Comparison of ENCODE assay signal across 13 cellular contexts in genomic region chr1:21852282-21853129, GRCh38. TPM values are rescaled to one million over a fixed set of nuclear protein-coding genes. Genes with fewer than 3 reads are reported as not detected.
DNase-seq lines count a peak whose midpoint lies in the region; ATAC-seq and TF ChIP-seq lines count a peak whose summit lies in the region.
"Had no signal": no experiment of that assay in that cellular context is flagged by ENCODE, and none has a peak within 500 bp of the region (broad histone marks: within the 10 kb centered on the region; RNA-seq: fewer than 3 reads in every experiment).

No MANE protein-coding gene starts in this region.

- TF ChIP-seq EP300 in stomach (IDR thresholded peaks at IDR 0.05) = no peak
- no peak for TF ChIP-seq EP300 in tibial nerve (IDR thresholded peaks at IDR 0.05)

- H3K9me3 ChIP-seq in mammary epithelial cell (replicated peaks; ENCODE audit: insufficient read depth, low read length) (no peaks in the 10 kb centered on the region), stomach (no peaks in the 10 kb centered on the region), tibial nerve (no peaks in the 10 kb centered on the region)
- H3K9me3 ChIP-seq: BLaER1 had no signal

- WGBS in mammary epithelial cell (ENCODE audit: low coverage, missing lambda C conversion rate) = 88% methylated on average over 4 of the region's 29 CpGs
- 91 to 92% (median 91%) methylated on average over 14 to 29 of the region's 29 CpGs for WGBS in stomach, 5 donors
- WGBS in tibial nerve, 2 donors = 69 to 83% methylated on average over 9 to 20 of the region's 29 CpGs

- dilution Hi-C loops in mammary epithelial cell (cut with HindIII; ENCODE audit: low sequenced_read_pairs) = loop anchor here (5.0 to 10.0 kb wide), 3 partner anchors 45 to 112 kb away; no protein-coding TSS in a partner anchor

- H3K27me3 ChIP-seq in mammary epithelial cell (ENCODE audit: insufficient read depth, low read length) (no peaks in the 10 kb centered on the region), stomach (no peaks in the 10 kb centered on the region), tibial nerve (no peaks in the 10 kb centered on the region)
- H3K27me3 ChIP-seq: BLaER1 had no signal

- no peaks in the 10 kb centered on the region for H3K79me2 ChIP-seq in mammary epithelial cell (ENCODE audit: insufficient read depth, low read length)

- intact Hi-C loops in mammary epithelial cell (cut with micrococcal nuclease) (no loop called here), stomach (cut with DNase I; ENCODE audit: low total_unique reads) (no loop called here)

- no peak for TF ChIP-seq POLR2A in stomach (IDR thresholded peaks at IDR 0.05)
- TF ChIP-seq POLR2A in tibial nerve (IDR thresholded peaks at IDR 0.05) = no peak

- no peaks in the 10 kb centered on the region for H3K9me3 Mint-ChIP-seq in activated CD8-positive, alpha-beta T cell treated with anti-CD3 and anti-CD28 coated beads, Interleukin-2, amount 10 ng/mL, durations not matched to agents 7 days and 5 days (ENCODE audit: insufficient read depth)
- H3K9me3 Mint-ChIP-seq in osteocyte (ENCODE audit: unreplicated experiment) = no peaks in the 10 kb centered on the region

- no peaks in the 10 kb centered on the region for H3K36me3 Mint-ChIP-seq in activated CD8-positive, alpha-beta T cell treated with anti-CD3 and anti-CD28 coated beads, Interleukin-2, amount 10 ng/mL, durations not matched to agents 7 days and 5 days (ENCODE audit: low read depth)
- peaks cover 26% of the 10 kb centered on the region for H3K36me3 Mint-ChIP-seq in osteocyte (ENCODE audit: unreplicated experiment)

- H3K9ac ChIP-seq in mammary epithelial cell (ENCODE audit: insufficient read depth, low read length) = no peak overlapping the region
- H3K9ac ChIP-seq: BLaER1 had no signal

- no peak for TF ChIP-seq CTCF in GM12865 (IDR thresholded peaks at IDR 0.05; ENCODE audit: insufficient read depth, low read depth, low read length, missing control alignments)
- no peak for TF ChIP-seq CTCF in mammary epithelial cell (conservative IDR thresholded peaks at IDR 0.05 in 1 of 2, IDR thresholded peaks at IDR 0.05 in 1 of 2; ENCODE audit: extremely low read depth in 1 of 2, insufficient read depth in 1 of 2, low read depth in 1 of 2, low read length in 2 of 2)
- no peak for TF ChIP-seq CTCF in stomach (IDR thresholded peaks at IDR 0.05)
- TF ChIP-seq CTCF in osteocyte (IDR thresholded peaks at IDR 0.05) = no peak
- no peak for TF ChIP-seq CTCF in tibial nerve (IDR thresholded peaks at IDR 0.05)

- peak; percentile 63 for ATAC-seq in GM19351 (IDR thresholded peaks at IDR 0.05; ENCODE audit: unreplicated experiment)
- no peak for ATAC-seq in activated CD8-positive, alpha-beta T cell treated with anti-CD3 and anti-CD28 coated beads, Interleukin-2, amount 10 ng/mL, durations not matched to agents 7 days and 5 days

- H3K27ac ChIP-seq in mammary epithelial cell (ENCODE audit: insufficient read depth, low read depth, low read length) (no peak overlapping the region), stomach (peak overlapping the region in 2 of 5 donors; percentile 19 to 24), tibial nerve (peak overlapping the region in 1 of 4 donors; percentile 9)
- H3K27ac ChIP-seq: BLaER1 had no signal

- H3K4me3 ChIP-seq in GM12865 (ENCODE audit: low read depth, low read length) (no peak overlapping the region), mammary epithelial cell (replicated peaks in 1 of 3; ENCODE audit: insufficient read depth in 1 of 3, low read depth in 2 of 3, low read length in 3 of 3) (no peak overlapping the region), stomach (no peak overlapping the region), tibial nerve (no peak overlapping the region)
- H3K4me3 ChIP-seq in Jurkat, Clone E6-1 (ENCODE audit: low read length) = no peak overlapping the region
- H3K4me3 ChIP-seq: BLaER1 had no signal

- H3K4me1 Mint-ChIP-seq in activated CD8-positive, alpha-beta T cell treated with anti-CD3 and anti-CD28 coated beads, Interleukin-2, amount 10 ng/mL, durations not matched to agents 7 days and 5 days (ENCODE audit: low read depth) = peaks cover 7% of the 10 kb centered on the region
- H3K4me1 Mint-ChIP-seq in osteocyte (ENCODE audit: unreplicated experiment) = peaks cover 4% of the 10 kb centered on the region

- CTCF ChIA-PET in activated CD8-positive, alpha-beta T cell treated with anti-CD3 and anti-CD28 coated beads, Interleukin-2, amount 10 ng/mL, durations not matched to agents 7 days and 5 days (lab: Charles Lee) = no interaction called here
- CTCF ChIA-PET in mammary epithelial cell (lab: Charles Lee; ENCODE audit: low non-redundant PET) = no interaction called here

- no peak overlapping the region for H3K4me3 Mint-ChIP-seq in activated CD8-positive, alpha-beta T cell treated with anti-CD3 and anti-CD28 coated beads, Interleukin-2, amount 10 ng/mL, durations not matched to agents 7 days and 5 days
- no peak overlapping the region for H3K4me3 Mint-ChIP-seq in osteocyte (ENCODE audit: unreplicated experiment)

- H4K20me1 ChIP-seq in mammary epithelial cell (ENCODE audit: insufficient read depth, low read length) = no peaks in the 10 kb centered on the region
- H4K20me1 ChIP-seq: BLaER1 had no signal

- in situ Hi-C loops in mammary epithelial cell (cut with MboI; ENCODE audit: low sequenced_read_pairs in 2 of 2) = loop anchor here in 1 of 2 donors (25.0 kb wide), 1 partner anchor 110 kb away; no protein-coding TSS in a partner anchor

- POLR2A ChIA-PET in activated CD8-positive, alpha-beta T cell treated with anti-CD3 and anti-CD28 coated beads, Interleukin-2, amount 10 ng/mL, durations not matched to agents 7 days and 5 days (lab: Charles Lee) = no interaction called here

- H3K36me3 ChIP-seq in mammary epithelial cell (ENCODE audit: insufficient read depth, low read length) (peaks cover 18% of the 10 kb centered on the region), stomach (peaks cover 95 to 100% (median 100%) of the 10 kb centered on the region in 4 donors), tibial nerve (peaks cover 8 to 100% (median 29%) of the 10 kb centered on the region in 3 donors)

- no peak overlapping the region for H3K4me2 ChIP-seq in mammary epithelial cell (ENCODE audit: insufficient read depth, low read depth, low read length)
- H3K4me2 ChIP-seq: BLaER1 had no signal

- peak overlapping the region; percentile 66 for H3K27ac Mint-ChIP-seq in activated CD8-positive, alpha-beta T cell treated with anti-CD3 and anti-CD28 coated beads, Interleukin-2, amount 10 ng/mL, durations not matched to agents 7 days and 5 days
- H3K27ac Mint-ChIP-seq in osteocyte (ENCODE audit: unreplicated experiment) = no peak overlapping the region

- H3K4me1 ChIP-seq in mammary epithelial cell (ENCODE audit: insufficient read depth, low read length) (peaks cover 23% of the 10 kb centered on the region), stomach (no peaks in the 10 kb centered on the region), tibial nerve (peaks cover 0 to 6% (median 0%) of the 10 kb centered on the region in 4 donors)
- H3K4me1 ChIP-seq: BLaER1 had no signal

- no TSS peak for BruUV-seq in mammary epithelial cell (replicated peaks; lab: Mats Ljungman, UMichigan)

- DNase-seq in GM12865 (ENCODE audit: low read depth) = peak; percentile 60
- peak; percentile 3 for DNase-seq in Jurkat, Clone E6-1 (ENCODE audit: low read depth, low spot score)
- DNase-seq in activated CD8-positive, alpha-beta T cell treated with anti-CD3 and anti-CD28 coated beads, Interleukin-2, amount 10 ng/mL, durations not matched to agents 7 days and 5 days = peak; percentile 27
- no peak for DNase-seq in mammary epithelial cell
- DNase-seq in stomach = no peak
- no peak for DNase-seq in osteocyte (ENCODE audit: extremely low spot score, unreplicated experiment)
- no peak for DNase-seq in tibial nerve (ENCODE audit: low spot score in 2 of 2)
- DNase-seq: activated CD4-positive, alpha-beta T cell treated with anti-CD3 and anti-CD28 coated beads for 1 hour; KBM-7; kidney; NCI-H226 had no signal

- no peaks in the 10 kb centered on the region for H3K27me3 Mint-ChIP-seq in activated CD8-positive, alpha-beta T cell treated with anti-CD3 and anti-CD28 coated beads, Interleukin-2, amount 10 ng/mL, durations not matched to agents 7 days and 5 days (ENCODE audit: low read depth)
- H3K27me3 Mint-ChIP-seq in osteocyte (ENCODE audit: unreplicated experiment) = no peaks in the 10 kb centered on the region

- no peak overlapping the region for H2AFZ ChIP-seq in mammary epithelial cell (ENCODE audit: low read depth, low read length)

RNA-seq across cellular contexts. Expression of gene LDLRAD2, which starts 40.4 kb away (rescaled TPM):
- 2.2 TPM for polyA plus RNA-seq in Jurkat, Clone E6-1 (2012; ENCODE audit: insufficient read depth, insufficient read length)
- total RNA-seq in activated CD8-positive, alpha-beta T cell treated with anti-CD3 and anti-CD28 coated beads, Interleukin-2, amount 10 ng/mL, durations not matched to agents 7 days and 5 days = not detected
- total RNA-seq in mammary epithelial cell = not detected
- not detected for polyA plus RNA-seq in mammary epithelial cell
- polyA minus RNA-seq in mammary epithelial cell = not detected
- total RNA-seq in stomach = 1 to 10 TPM in 1 of 5 donors, under 1 TPM in 1, not detected in 3; 0.72 to 2.3 TPM
- 1 to 10 TPM in 2 of 3 donors, under 1 TPM in 1; 0.76 to 2.6 (median 1.6) TPM for polyA plus RNA-seq in stomach
- not detected in 2 replicates for total RNA-seq in osteocyte
- total RNA-seq in tibial nerve = under 1 TPM in 1 of 4 donors, not detected in 3; 0.60 TPM

Comparison
In these comparisons a context has a peak if more than half of its experiments do, and no peak if none do; other contexts are left out.
1. DNase-seq: peak in GM12865 (single experiment), Jurkat, Clone E6-1 (single experiment) and activated CD8-positive, alpha-beta T cell treated with anti-CD3 and anti-CD28 coated beads, Interleukin-2, amount 10 ng/mL, durations not matched to agents 7 days and 5 days (single experiment); none in mammary epithelial cell (single experiment), stomach (single experiment), osteocyte (single experiment) and tibial nerve (0 of 2).